9 cellular contexts compared by ENCODE assay signal in genomic region chr17:15573865-15574264, GRCh38. TPM values are rescaled to one million over a fixed set of nuclear protein-coding genes. Genes with fewer than 3 reads are reported as not detected.
DNase-seq lines count a peak whose midpoint lies in the region; ATAC-seq, FAIRE-seq and TF ChIP-seq lines count a peak whose summit lies in the region.
"Not testable (repeated sequence)": the region's sequence is repeated elsewhere in the genome, so short reads cannot be mapped to it uniquely, and the experiment has no call there.
"Had no signal": no experiment of that assay in that cellular context is flagged by ENCODE, and none has a peak within 500 bp of the region (broad histone marks: within the 10 kb centered on the region; RNA-seq: fewer than 3 reads in every experiment).

No MANE protein-coding gene starts in this region.

- not testable (repeated sequence) for H4K20me1 ChIP-seq in DND-41 (ENCODE audit: insufficient read depth, low read length); PC-3 (ENCODE audit: low read length); endothelial cell of umbilical vein (replicated peaks; ENCODE audit: control insufficient read depth, extremely low read depth, insufficient read depth, low read length)

- not testable (repeated sequence) for H3K79me1 ChIP-seq in mesendoderm (ENCODE audit: low read length)

- H3K9me2 ChIP-seq in PC-3 (replicated peaks; ENCODE audit: low read length), result not testable (repeated sequence)

- POLR2A ChIA-PET in PC-3 (lab: Charles Lee; ENCODE audit: unreplicated experiment); endothelial cell of umbilical vein (lab: Charles Lee): not testable (repeated sequence)

- H2BK120ac ChIP-seq in mesendoderm (ENCODE audit: low read depth, low read length), result not testable (repeated sequence)

- not testable (repeated sequence) for H3K9ac ChIP-seq in DND-41 (ENCODE audit: low read depth, low read length); PC-3 (ENCODE audit: low read length); endothelial cell of umbilical vein (replicated peaks; ENCODE audit: extremely low read depth, insufficient read depth, low read length); mesendoderm (ENCODE audit: low read length)

- not testable (repeated sequence) for H2AFZ ChIP-seq in DND-41 (ENCODE audit: low read depth, low read length); PC-3 (ENCODE audit: low read length); endothelial cell of umbilical vein (ENCODE audit: low read depth, low read length)

- not testable (repeated sequence) for H4K5ac ChIP-seq in mesendoderm (ENCODE audit: low read length)

- not testable (repeated sequence) for H3K27ac ChIP-seq in DND-41 (ENCODE audit: low read length); PC-3 (ENCODE audit: low read length); breast epithelium; endothelial cell of umbilical vein (ENCODE audit: insufficient read depth, low read depth, low read length); mesendoderm (ENCODE audit: low read depth, low read length); thyroid gland

- CTCF ChIA-PET in PC-3 (lab: Charles Lee); endothelial cell of umbilical vein (lab: Charles Lee): not testable (repeated sequence)

- H3K27me3 ChIP-seq in DND-41 (ENCODE audit: insufficient read depth, low read length, poor library complexity); PC-3 (ENCODE audit: low read length); breast epithelium; endothelial cell of umbilical vein (ENCODE audit: control insufficient read depth in 2 of 2, insufficient read depth in 2 of 2, low read length in 2 of 2); mesendoderm (ENCODE audit: insufficient read depth, low read length, poor library complexity); thyroid gland: not testable (repeated sequence)

- no CpG with 5 or more reads among the region's 4 CpGs for whole genome bisulfite sequencing in mesendoderm (ENCODE audit: extremely low coverage, insufficient coverage, low lambda C conversion rate)
- 26 to 28% methylated on average over 4 of the region's 4 CpGs for WGBS in thyroid gland, 2 donors

- H2BK5ac ChIP-seq in mesendoderm (ENCODE audit: low read length), result not testable (repeated sequence)

- H2AK5ac ChIP-seq in mesendoderm (ENCODE audit: low read length), result not testable (repeated sequence)

- not testable (repeated sequence) for H3F3A ChIP-seq in PC-3 (ENCODE audit: low read length, unreplicated experiment)

- not testable (repeated sequence) for H3K36me3 ChIP-seq in DND-41 (ENCODE audit: insufficient read depth, low read length); PC-3 (ENCODE audit: low read depth, low read length); breast epithelium; endothelial cell of umbilical vein (ENCODE audit: control insufficient read depth in 2 of 2, extremely low read depth in 1 of 2, insufficient read depth in 2 of 2, low read length in 2 of 2); mesendoderm (ENCODE audit: control insufficient read depth, insufficient read depth, low read length); thyroid gland

- ATAC-seq in DND-41 (ENCODE audit: insufficient read depth, low read depth), result not testable (repeated sequence)
- ATAC-seq in PC-3 (peak; percentile 38; the same call in 1 of the 2 replicates), left ventricle myocardium superior (peak; percentile 25)

- not testable (repeated sequence) for H3K4me1 ChIP-seq in DND-41 (ENCODE audit: insufficient read depth, low read length); PC-3 (ENCODE audit: insufficient read depth, low read length); breast epithelium; endothelial cell of umbilical vein (ENCODE audit: control insufficient read depth, extremely low read depth, insufficient read depth, low read length); mesendoderm (ENCODE audit: control insufficient read depth, low read depth, low read length); thyroid gland

- H4K8ac ChIP-seq in mesendoderm (ENCODE audit: low read depth, low read length), result not testable (repeated sequence)

- H3K4me2 ChIP-seq in DND-41 (ENCODE audit: insufficient read depth, low read length); PC-3 (ENCODE audit: low read length); endothelial cell of umbilical vein (ENCODE audit: insufficient read depth, low read length); mesendoderm (ENCODE audit: low read length): not testable (repeated sequence)

- BruUV-seq in PC-3 (replicated peaks; lab: Mats Ljungman, UMichigan); endothelial cell of umbilical vein (replicated peaks; lab: Mats Ljungman, UMichigan): not testable (repeated sequence)

- H3K18ac ChIP-seq in mesendoderm (ENCODE audit: low read length), result not testable (repeated sequence)

- FAIRE-seq in endothelial cell of umbilical vein (lab: Jason Lieb, UNC), result not testable (repeated sequence)

- not testable (repeated sequence) for DNase-seq in DND-41, left ventricle myocardium superior
- DNase-seq in PC-3 (peak; percentile 58), breast epithelium (ENCODE audit: low spot score in 2 of 2) (peak; percentile 54 to 60), endothelial cell of umbilical vein (ENCODE audit: low read depth, low spot score) (peak; percentile 6), mesendoderm (peak; percentile 48), thyroid gland (peak; percentile 74 to 90)

- TF ChIP-seq CTCF in DND-41 (IDR thresholded peaks at IDR 0.05; ENCODE audit: borderline replicate concordance, extremely low read depth, low read length, poor library complexity, severe bottlenecking) (peak; percentile 3), LNCAP (IDR thresholded peaks at IDR 0.05) (peak; percentile 51), PC-3 (conservative IDR thresholded peaks at IDR 0.05; ENCODE audit: low read depth, low read length) (peak; percentile 30; the same call in 1 of the 2 replicates), thyroid gland (IDR thresholded peaks at IDR 0.05) (peak in 4 of 6 experiments; percentile 24 to 54 (median 40))
- not testable (repeated sequence) for TF ChIP-seq CTCF in breast epithelium (IDR thresholded peaks at IDR 0.05); endothelial cell of umbilical vein (IDR thresholded peaks at IDR 0.05; ENCODE audit: extremely low read depth in 1 of 2, insufficient read depth in 1 of 2, low read depth in 1 of 2, low read length in 2 of 2)

- not testable (repeated sequence) for H3K23ac ChIP-seq in mesendoderm (ENCODE audit: low read length)

- not testable (repeated sequence) for H3K4ac ChIP-seq in mesendoderm (ENCODE audit: low read depth, low read length)

- not testable (repeated sequence) for TF ChIP-seq POLR2A in breast epithelium (IDR thresholded peaks at IDR 0.05); endothelial cell of umbilical vein (IDR thresholded peaks at IDR 0.05; ENCODE audit: low read depth, low read length); thyroid gland (IDR thresholded peaks at IDR 0.05)

- intact Hi-C loops in PC-3 (cut with micrococcal nuclease); breast epithelium (cut with DNase I; ENCODE audit: low total_unique reads); endothelial cell of umbilical vein (cut with micrococcal nuclease); left ventricle myocardium superior (cut with micrococcal nuclease); thyroid gland (cut with DNase I): not testable (repeated sequence)

- H3K79me2 ChIP-seq in DND-41 (ENCODE audit: insufficient read depth, low read length); PC-3 (ENCODE audit: low read length); endothelial cell of umbilical vein (ENCODE audit: control insufficient read depth, insufficient read depth, low read length); mesendoderm (ENCODE audit: control insufficient read depth, insufficient read depth, low read length): not testable (repeated sequence)

- H3K9me1 ChIP-seq in endothelial cell of umbilical vein (replicated peaks; ENCODE audit: control insufficient read depth, extremely low read depth, insufficient read depth, low read length), result not testable (repeated sequence)

- H3K56ac ChIP-seq in mesendoderm (ENCODE audit: low read length), result not testable (repeated sequence)

- not testable (repeated sequence) for H3K4me3 ChIP-seq in DND-41 (ENCODE audit: low read depth in 1 of 2, low read length in 2 of 2); PC-3 (ENCODE audit: low read length); breast epithelium; endothelial cell of umbilical vein (replicated peaks in 1 of 3; ENCODE audit: insufficient read depth in 1 of 3, low read depth in 1 of 3, low read length in 3 of 3); mesendoderm (ENCODE audit: low read length); thyroid gland (replicated peaks in 1 of 3)

- dilution Hi-C loops in endothelial cell of umbilical vein (cut with MboI; ENCODE audit: extremely low pct_ligation_motif_present, low sequenced_read_pairs), result not testable (repeated sequence)

- H3K9me3 ChIP-seq in DND-41 (ENCODE audit: insufficient read depth, low read length, severe bottlenecking); PC-3 (ENCODE audit: low read length); breast epithelium; endothelial cell of umbilical vein (replicated peaks; ENCODE audit: control insufficient read depth, insufficient read depth, low read length); thyroid gland: not testable (repeated sequence)

- not testable (repeated sequence) for H2BK15ac ChIP-seq in mesendoderm (replicated peaks; ENCODE audit: low read depth)

RNA-seq across cellular contexts. Expression of gene TVP23C, which starts 10.6 kb away (rescaled TPM):
- 23.7 and 24.0 TPM in 2 replicates for total RNA-seq in PC-3 (2014; rRNA removed)
- total RNA-seq in breast epithelium, result 10 to 100 TPM; 11.8 to 38.6 (median 37.4) TPM
- total RNA-seq in endothelial cell of umbilical vein, result 28.7 and 36.3 TPM in 2 replicates
- 5.2 and 6.4 TPM in 2 replicates for polyA plus RNA-seq in endothelial cell of umbilical vein
- 3.5 and 3.9 TPM in 2 replicates for polyA plus RNA-seq in endothelial cell of umbilical vein (2011; cell fraction: cytosol; rRNA removed)
- polyA plus RNA-seq in endothelial cell of umbilical vein (2011; cell fraction: nucleus; rRNA removed), result 28.5 and 36.0 TPM in 2 replicates
- polyA plus RNA-seq in endothelial cell of umbilical vein (2012), result 5.4 and 11.6 TPM in 2 replicates
- 47.5 and 64.3 TPM in 2 replicates for polyA minus RNA-seq in endothelial cell of umbilical vein
- 14.1 TPM for polyA minus RNA-seq in endothelial cell of umbilical vein (2011; cell fraction: cytosol; rRNA and poly(A)+ RNA removed)
- 101 and 113 TPM in 2 replicates for polyA minus RNA-seq in endothelial cell of umbilical vein (2011; cell fraction: nucleus; rRNA and poly(A)+ RNA removed)
- total RNA-seq in left ventricle myocardium superior, result 2.5 TPM
- 3.2 TPM for polyA plus RNA-seq in mesendoderm (2013, experiment 1 of 2)
- 3.7 TPM for polyA plus RNA-seq in mesendoderm (2013, experiment 2 of 2)
- 10 to 100 TPM; 37.9 to 99.0 (median 67.4) TPM for total RNA-seq in thyroid gland

RNA-seq across cellular contexts. Expression of gene FBXW10B, which starts 45.6 kb away (rescaled TPM):
- total RNA-seq in PC-3 (2014; rRNA removed) (7.0 and 7.2 TPM in 2 replicates), breast epithelium (1 to 10 TPM in 1 of 3 donors, under 1 TPM in 1, not detected in 1; 0.48 to 4.9 TPM), endothelial cell of umbilical vein (0.90 and 2.5 TPM in 2 replicates), left ventricle myocardium superior (0.35 TPM), thyroid gland (10 to 100 TPM in 2 of 4 donors, 1 to 10 TPM in 2; 2.8 to 18.4 (median 8.4) TPM)
- 0.80 and 1.3 TPM in 2 replicates for polyA plus RNA-seq in endothelial cell of umbilical vein
- 0.09 and 0.17 TPM in 2 replicates for polyA plus RNA-seq in endothelial cell of umbilical vein (2011; cell fraction: cytosol; rRNA removed)
- 4.0 and 4.8 TPM in 2 replicates for polyA plus RNA-seq in endothelial cell of umbilical vein (2011; cell fraction: nucleus; rRNA removed)
- 0.40 TPM in 1 of 2 replicates, not detected in the other for polyA plus RNA-seq in endothelial cell of umbilical vein (2012)
- polyA minus RNA-seq in endothelial cell of umbilical vein, result 1.4 and 1.6 TPM in 2 replicates
- polyA minus RNA-seq in endothelial cell of umbilical vein (2011; cell fraction: cytosol; rRNA and poly(A)+ RNA removed), result 2.2 TPM
- polyA minus RNA-seq in endothelial cell of umbilical vein (2011; cell fraction: nucleus; rRNA and poly(A)+ RNA removed), result 0.63 and 2.9 TPM in 2 replicates
- polyA plus RNA-seq in mesendoderm (2013, experiment 1 of 2), result 0.07 TPM
- 0.07 TPM for polyA plus RNA-seq in mesendoderm (2013, experiment 2 of 2)
- total RNA-seq: Caco-2 had no signal
